Comparison of ENCODE assay signal across 12 cellular contexts in the genomic region with DNA sequence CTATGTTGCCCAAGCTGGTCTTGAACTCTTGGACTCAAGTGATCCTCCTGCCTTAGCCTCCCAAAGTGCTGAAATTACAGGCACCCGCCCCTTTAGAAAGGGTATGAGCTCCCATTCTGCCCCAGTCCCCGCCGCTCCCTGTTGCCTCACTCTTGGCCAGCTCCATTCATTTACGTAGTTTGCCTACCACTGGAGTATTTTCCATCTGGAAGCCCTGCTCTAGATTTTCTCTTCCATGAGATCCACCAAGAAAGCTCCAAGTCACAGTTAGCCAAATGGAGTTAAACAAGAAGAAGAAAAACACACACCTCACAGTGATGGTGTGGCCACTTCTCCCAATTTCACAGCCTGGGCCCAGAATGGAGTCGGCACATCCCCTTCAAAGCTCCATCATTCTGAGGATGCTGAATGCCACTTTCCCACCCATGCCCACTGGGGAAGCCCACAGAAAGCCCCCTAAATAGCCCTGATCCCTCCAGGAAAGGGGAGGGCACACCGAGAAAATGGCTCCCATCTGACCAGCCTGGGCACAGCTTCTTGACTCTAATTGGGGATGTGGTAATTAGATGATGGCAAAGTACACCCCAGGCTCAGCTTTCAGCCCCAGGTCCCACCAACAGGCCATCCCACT.
DNase-seq lines count a peak whose midpoint lies in the region; ATAC-seq, FAIRE-seq and TF ChIP-seq lines count a peak whose summit lies in the region.
"Had no signal": no experiment of that assay in that cellular context is flagged by ENCODE, and none has a peak within 500 bp of the region (broad histone marks: within the 10 kb centered on the region; RNA-seq: fewer than 3 reads in every experiment).

No MANE protein-coding gene starts in this region.

- 63% methylated on average over 6 of the region's 6 CpGs for WGBS in right cardiac atrium
- 73 to 78% (median 75%) methylated on average over 6 of the region's 6 CpGs for WGBS in small intestine, 3 donors

- ATAC-seq in right cardiac atrium (peak; percentile 38 to 54), HG02938 (IDR thresholded peaks at IDR 0.05; ENCODE audit: unreplicated experiment) (no peak)

- no peaks in the 10 kb centered on the region for H3K27me3 ChIP-seq in right cardiac atrium (ENCODE audit: control insufficient read depth, insufficient read depth)
- peaks cover 4 to 13% (median 6%) of the 10 kb centered on the region in 3 donors for H3K27me3 ChIP-seq in skeletal muscle tissue (ENCODE audit: control insufficient read depth in 3 of 3, insufficient read depth in 3 of 3, low read length in 3 of 3)
- H3K27me3 ChIP-seq in small intestine (ENCODE audit: control insufficient read depth in 2 of 2, insufficient read depth in 2 of 2, low read length in 2 of 2), result no peaks in the 10 kb centered on the region
- H3K27me3 ChIP-seq in PC-9 (ENCODE audit: insufficient read depth, low read depth), result no peaks in the 10 kb centered on the region

- no peak for FAIRE-seq in small intestine (lab: Jason Lieb, UNC)
- FAIRE-seq: colon had no signal

- H3K4me1 ChIP-seq in HEK293 (ENCODE audit: control insufficient read depth, insufficient read depth, low read length) (peaks cover 18% of the 10 kb centered on the region), right cardiac atrium (ENCODE audit: control insufficient read depth, insufficient read depth, low read length) (peaks cover 5% of the 10 kb centered on the region), skeletal muscle tissue (ENCODE audit: control insufficient read depth in 3 of 3, insufficient read depth in 3 of 3, low read length in 3 of 3) (peaks cover 14 to 15% (median 15%) of the 10 kb centered on the region in 3 donors), small intestine (ENCODE audit: control insufficient read depth in 2 of 2, insufficient read depth in 1 of 2, low read depth in 1 of 2, low read length in 1 of 2) (no peaks in the 10 kb centered on the region), PC-9 (replicated peaks; ENCODE audit: insufficient read depth) (no peaks in the 10 kb centered on the region)

- POLR2A ChIA-PET in HEK293 (lab: Yijun Ruan, JAX) (no interaction called here), PC-9 (lab: Charles Lee; ENCODE audit: unreplicated experiment) (no interaction called here)

- no peak overlapping the region for H2AFZ ChIP-seq in PC-9

- no peaks in the 10 kb centered on the region for H3F3A ChIP-seq in PC-9 (ENCODE audit: insufficient read depth, low read depth)

- CTCF ChIA-PET in HEK293 (lab: Yijun Ruan, JAX), result interaction anchor here (0.6 to 1.9 kb wide), 2 partner anchors 15 to 346 kb away, joined by 3 to 9 read pairs; no protein-coding TSS in a partner anchor
- CTCF ChIA-PET in PC-9 (lab: Charles Lee), result no interaction called here

- no TSS peak for BruUV-seq in PC-9 (replicated peaks; lab: Mats Ljungman, UMichigan)

- H3K9me2 ChIP-seq in PC-9 (ENCODE audit: insufficient read depth), result no peaks in the 10 kb centered on the region

- TF ChIP-seq CTCF in HEK293 (tag by site-specific recombination; IDR thresholded peaks at IDR 0.05), result no peak
- TF ChIP-seq CTCF in choroid plexus epithelial cell (conservative IDR thresholded peaks at IDR 0.05; ENCODE audit: low read depth, low read length), result no peak
- no peak for TF ChIP-seq CTCF in PC-9 (conservative IDR thresholded peaks at IDR 0.05)

- no peaks in the 10 kb centered on the region for H3K79me2 ChIP-seq in PC-9 (ENCODE audit: low read depth)

- intact Hi-C loops in right cardiac atrium (cut with DNase I) (no loop called here), PC-9 (cut with micrococcal nuclease; ENCODE audit: unreplicated experiment) (no loop called here)

- H3K4me3 ChIP-seq in HEK293 (ENCODE audit: low read depth, low read length), result no peak overlapping the region
- H3K4me3 ChIP-seq in choroid plexus epithelial cell (ENCODE audit: low read depth, low read length), result no peak overlapping the region
- no peak overlapping the region for H3K4me3 ChIP-seq in right cardiac atrium (ENCODE audit: low read length)
- H3K4me3 ChIP-seq in skeletal muscle tissue (ENCODE audit: low read length in 3 of 3), result no peak overlapping the region
- no peak overlapping the region for H3K4me3 ChIP-seq in small intestine (ENCODE audit: low read depth in 1 of 2, low read length in 2 of 2)
- H3K4me3 ChIP-seq in PC-9, result no peak overlapping the region

- H3K36me3 ChIP-seq in HEK293 (ENCODE audit: control insufficient read depth in 2 of 2, insufficient read depth in 1 of 2, low read length in 2 of 2) (no peaks in the 10 kb centered on the region), skeletal muscle tissue (ENCODE audit: control insufficient read depth in 3 of 3, insufficient read depth in 3 of 3, low read length in 3 of 3) (no peaks in the 10 kb centered on the region), small intestine (ENCODE audit: control insufficient read depth in 2 of 2, insufficient read depth in 2 of 2, low read length in 2 of 2) (no peaks in the 10 kb centered on the region), PC-9 (ENCODE audit: low read depth) (no peaks in the 10 kb centered on the region)

- DNase-seq in choroid plexus epithelial cell (ENCODE audit: low read depth) (peak; percentile 46), right cardiac atrium (peak; percentile 45 to 81 (median 68)), inferior parietal cortex (ENCODE audit: extremely low spot score) (no peak), small intestine (no peak), PC-9 (no peak)
- DNase-seq: activated naive CD4-positive, alpha-beta T cell; NCI-H82; SHP77 treated with DMSO at 0.1 percent for 48 hours had no signal

- no peak overlapping the region for H3K9ac ChIP-seq in skeletal muscle tissue (ENCODE audit: low read depth in 1 of 3, low read length in 3 of 3)

- no peaks in the 10 kb centered on the region for H4K20me1 ChIP-seq in PC-9 (ENCODE audit: insufficient read depth)

- H3K27ac ChIP-seq in HEK293 (ENCODE audit: extremely low read depth, low read depth, low read length) (peak overlapping the region; percentile 69), right cardiac atrium (ENCODE audit: low read length) (peak overlapping the region; percentile 65), skeletal muscle tissue (ENCODE audit: low read depth, low read length) (peak overlapping the region; percentile 18), small intestine (ENCODE audit: low read depth in 1 of 2, low read length in 1 of 2) (peak overlapping the region in 1 of 2 donors; percentile 1), PC-9 (no peak overlapping the region)

- H3K9me3 ChIP-seq in HEK293 (ENCODE audit: control insufficient read depth, insufficient read depth, low read depth, low read length) (no peaks in the 10 kb centered on the region), right cardiac atrium (ENCODE audit: control insufficient read depth, low read length) (no peaks in the 10 kb centered on the region), skeletal muscle tissue (ENCODE audit: control insufficient read depth in 3 of 3, low read length in 3 of 3) (no peaks in the 10 kb centered on the region), small intestine (ENCODE audit: control insufficient read depth, low read depth) (no peaks in the 10 kb centered on the region), PC-9 (ENCODE audit: insufficient read depth, low read depth) (no peaks in the 10 kb centered on the region)

- H3K4me2 ChIP-seq in PC-9, result no peak overlapping the region

TF ChIP-seq in HEK293, 187 proteins besides CTCF, POLR2A, EP300 and RAD21 (continues in another document):
- TF ChIP-seq MEIS1 (CRISPR knock-in tag; IDR thresholded peaks at IDR 0.05; ENCODE audit: borderline replicate concordance) (no peak), ZNF501 (tag by site-specific recombination; IDR thresholded peaks at IDR 0.05) (no peak), ZNF785 (tag by site-specific recombination; IDR thresholded peaks at IDR 0.05) (no peak), ZNF600 (tag by site-specific recombination; IDR thresholded peaks at IDR 0.05) (no peak), TCF7L2 (IDR thresholded peaks at IDR 0.05; ENCODE audit: borderline replicate concordance, low read depth, low read length) (no peak), GFI1B (tag by site-specific recombination; IDR thresholded peaks at IDR 0.05) (no peak), ZNF585B (tag by site-specific recombination; IDR thresholded peaks at IDR 0.05) (no peak)
- TF ChIP-seq, protein P1, sequence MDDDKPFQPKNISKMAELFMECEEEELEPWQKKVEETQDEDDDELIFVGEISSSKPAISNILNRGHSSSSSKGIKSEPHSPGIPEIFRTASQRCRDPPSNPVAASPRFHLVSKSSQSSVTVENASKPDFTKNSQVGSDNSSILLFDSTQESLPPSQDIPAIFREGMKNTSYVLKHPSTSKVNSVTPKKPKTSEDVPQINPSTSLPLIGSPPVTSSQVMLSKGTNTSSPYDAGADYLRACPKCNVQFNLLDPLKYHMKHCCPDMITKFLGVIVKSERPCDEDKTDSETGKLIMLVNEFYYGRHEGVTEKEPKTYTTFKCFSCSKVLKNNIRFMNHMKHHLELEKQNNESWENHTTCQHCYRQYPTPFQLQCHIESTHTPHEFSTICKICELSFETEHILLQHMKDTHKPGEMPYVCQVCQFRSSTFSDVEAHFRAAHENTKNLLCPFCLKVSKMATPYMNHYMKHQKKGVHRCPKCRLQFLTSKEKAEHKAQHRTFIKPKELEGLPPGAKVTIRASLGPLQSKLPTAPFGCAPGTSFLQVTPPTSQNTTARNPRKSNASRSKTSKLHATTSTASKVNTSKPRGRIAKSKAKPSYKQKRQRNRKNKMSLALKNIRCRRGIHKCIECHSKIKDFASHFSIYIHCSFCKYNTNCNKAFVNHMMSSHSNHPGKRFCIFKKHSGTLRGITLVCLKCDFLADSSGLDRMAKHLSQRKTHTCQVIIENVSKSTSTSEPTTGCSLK (tag by site-specific recombination; IDR thresholded peaks at IDR 0.05), result no peak
- TF ChIP-seq, protein P2, sequence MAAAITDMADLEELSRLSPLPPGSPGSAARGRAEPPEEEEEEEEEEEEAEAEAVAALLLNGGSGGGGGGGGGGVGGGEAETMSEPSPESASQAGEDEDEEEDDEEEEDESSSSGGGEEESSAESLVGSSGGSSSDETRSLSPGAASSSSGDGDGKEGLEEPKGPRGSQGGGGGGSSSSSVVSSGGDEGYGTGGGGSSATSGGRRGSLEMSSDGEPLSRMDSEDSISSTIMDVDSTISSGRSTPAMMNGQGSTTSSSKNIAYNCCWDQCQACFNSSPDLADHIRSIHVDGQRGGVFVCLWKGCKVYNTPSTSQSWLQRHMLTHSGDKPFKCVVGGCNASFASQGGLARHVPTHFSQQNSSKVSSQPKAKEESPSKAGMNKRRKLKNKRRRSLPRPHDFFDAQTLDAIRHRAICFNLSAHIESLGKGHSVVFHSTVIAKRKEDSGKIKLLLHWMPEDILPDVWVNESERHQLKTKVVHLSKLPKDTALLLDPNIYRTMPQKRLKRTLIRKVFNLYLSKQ (tag by site-specific recombination; IDR thresholded peaks at IDR 0.05; ENCODE audit: borderline replicate concordance), result no peak

Comparison
In these comparisons a context has a peak if more than half of its experiments do, and no peak if none do; other contexts are left out.
1. DNase-seq: peak in choroid plexus epithelial cell (single experiment) and right cardiac atrium (3 of 3); none in inferior parietal cortex (single experiment), small intestine (single experiment) and PC-9 (0 of 2).